ENCODE assay signal across 1 cellular context in the genomic region with DNA sequence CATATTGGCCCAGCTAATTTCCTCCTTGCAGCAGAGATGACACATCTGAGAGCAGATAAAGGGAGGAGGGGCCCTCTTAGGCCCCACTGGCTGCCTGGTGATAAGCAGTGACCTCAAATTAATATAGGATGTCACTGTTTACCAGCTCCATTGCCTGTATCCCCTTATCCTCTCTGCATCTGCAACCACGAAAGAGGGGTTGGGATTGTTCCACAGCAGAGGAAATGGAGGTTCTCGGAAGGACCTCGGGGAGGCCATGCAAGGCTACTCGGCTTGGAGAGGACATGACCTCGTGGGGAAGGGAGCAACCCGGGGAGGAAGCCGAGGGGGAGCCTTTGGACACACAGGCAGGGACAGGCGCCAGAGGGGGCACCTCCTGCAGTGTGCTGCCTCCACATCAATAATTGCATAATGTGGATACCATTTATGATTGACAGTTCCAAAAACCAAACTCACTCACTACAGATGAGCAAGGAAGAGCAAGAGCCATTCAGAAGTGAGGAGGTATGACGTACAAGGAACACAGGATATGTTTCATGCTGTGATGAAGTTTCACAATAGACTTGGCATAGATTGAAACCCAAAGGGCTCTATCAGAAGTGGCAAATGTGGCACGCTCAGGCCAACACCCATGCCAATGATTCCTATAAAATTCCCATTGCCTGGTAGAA.
TF ChIP-seq lines count a peak whose summit lies in the region.

No MANE protein-coding gene starts in this region.

TF ChIP-seq in K562, 482 proteins besides CTCF, POLR2A, EP300 and RAD21 (continued from another document and continues in another):
- TF ChIP-seq, protein P1, sequence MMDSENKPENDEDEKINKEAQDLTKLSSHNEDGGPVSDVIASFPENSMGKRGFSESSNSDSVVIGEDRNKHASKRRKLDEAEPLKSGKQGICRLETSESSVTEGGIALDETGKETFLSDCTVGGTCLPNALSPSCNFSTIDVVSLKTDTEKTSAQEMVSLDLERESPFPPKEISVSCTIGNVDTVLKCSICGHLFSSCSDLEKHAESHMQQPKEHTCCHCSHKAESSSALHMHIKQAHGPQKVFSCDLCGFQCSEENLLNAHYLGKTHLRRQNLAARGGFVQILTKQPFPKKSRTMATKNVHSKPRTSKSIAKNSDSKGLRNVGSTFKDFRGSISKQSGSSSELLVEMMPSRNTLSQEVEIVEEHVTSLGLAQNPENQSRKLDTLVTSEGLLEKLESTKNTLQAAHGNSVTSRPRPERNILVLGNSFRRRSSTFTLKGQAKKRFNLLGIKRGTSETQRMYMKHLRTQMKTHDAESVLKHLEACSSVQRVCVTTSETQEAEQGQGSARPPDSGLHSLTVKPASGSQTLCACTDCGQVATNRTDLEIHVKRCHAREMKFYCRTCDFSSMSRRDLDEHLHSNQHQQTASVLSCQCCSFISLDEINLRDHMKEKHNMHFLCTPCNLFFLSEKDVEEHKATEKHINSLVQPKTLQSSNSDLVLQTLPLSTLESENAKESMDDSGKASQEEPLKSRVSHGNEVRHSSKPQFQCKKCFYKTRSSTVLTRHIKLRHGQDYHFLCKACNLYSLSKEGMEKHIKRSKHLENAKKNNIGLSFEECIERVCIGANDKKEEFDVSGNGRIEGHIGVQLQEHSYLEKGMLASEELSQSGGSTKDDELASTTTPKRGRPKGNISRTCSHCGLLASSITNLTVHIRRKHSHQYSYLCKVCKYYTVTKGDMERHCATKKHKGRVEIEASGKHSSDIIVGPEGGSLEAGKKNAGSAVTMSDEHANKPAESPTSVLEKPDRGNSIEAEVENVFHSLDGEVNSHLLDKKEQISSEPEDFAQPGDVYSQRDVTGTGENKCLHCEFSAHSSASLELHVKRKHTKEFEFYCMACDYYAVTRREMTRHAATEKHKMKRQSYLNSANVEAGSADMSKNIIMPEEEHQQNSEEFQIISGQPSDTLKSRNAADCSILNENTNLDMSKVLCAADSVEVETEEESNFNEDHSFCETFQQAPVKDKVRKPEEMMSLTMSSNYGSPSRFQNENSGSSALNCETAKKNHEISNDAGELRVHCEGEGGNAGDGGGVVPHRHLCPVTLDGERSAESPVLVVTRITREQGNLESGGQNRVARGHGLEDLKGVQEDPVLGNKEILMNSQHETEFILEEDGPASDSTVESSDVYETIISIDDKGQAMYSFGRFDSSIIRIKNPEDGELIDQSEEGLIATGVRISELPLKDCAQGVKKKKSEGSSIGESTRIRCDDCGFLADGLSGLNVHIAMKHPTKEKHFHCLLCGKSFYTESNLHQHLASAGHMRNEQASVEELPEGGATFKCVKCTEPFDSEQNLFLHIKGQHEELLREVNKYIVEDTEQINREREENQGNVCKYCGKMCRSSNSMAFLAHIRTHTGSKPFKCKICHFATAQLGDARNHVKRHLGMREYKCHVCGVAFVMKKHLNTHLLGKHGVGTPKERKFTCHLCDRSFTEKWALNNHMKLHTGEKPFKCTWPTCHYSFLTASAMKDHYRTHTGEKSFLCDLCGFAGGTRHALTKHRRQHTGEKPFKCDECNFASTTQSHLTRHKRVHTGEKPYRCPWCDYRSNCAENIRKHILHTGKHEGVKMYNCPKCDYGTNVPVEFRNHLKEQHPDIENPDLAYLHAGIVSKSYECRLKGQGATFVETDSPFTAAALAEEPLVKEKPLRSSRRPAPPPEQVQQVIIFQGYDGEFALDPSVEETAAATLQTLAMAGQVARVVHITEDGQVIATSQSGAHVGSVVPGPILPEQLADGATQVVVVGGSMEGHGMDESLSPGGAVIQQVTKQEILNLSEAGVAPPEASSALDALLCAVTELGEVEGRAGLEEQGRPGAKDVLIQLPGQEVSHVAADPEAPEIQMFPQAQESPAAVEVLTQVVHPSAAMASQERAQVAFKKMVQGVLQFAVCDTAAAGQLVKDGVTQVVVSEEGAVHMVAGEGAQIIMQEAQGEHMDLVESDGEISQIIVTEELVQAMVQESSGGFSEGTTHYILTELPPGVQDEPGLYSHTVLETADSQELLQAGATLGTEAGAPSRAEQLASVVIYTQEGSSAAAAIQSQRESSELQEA (IDR thresholded peaks at IDR 0.05; ENCODE audit: low read depth): no peak
- TF ChIP-seq FOSL1 (tag; conservative IDR thresholded peaks at IDR 0.05) (peak; percentile 90), NR3C1 (CRISPR knock-in tag; IDR thresholded peaks at IDR 0.05) (no peak), CBX1 (IDR thresholded peaks at IDR 0.05; ENCODE audit: low read depth) (no peak), ADNP (tag; IDR thresholded peaks at IDR 0.05) (no peak), SRSF9 (IDR thresholded peaks at IDR 0.05; ENCODE audit: borderline replicate concordance, low read depth, low read length) (no peak), TBP (optimal IDR thresholded peaks at IDR 0.05; ENCODE audit: low read depth, low read length) (peak; percentile 21), RAD51 (IDR thresholded peaks at IDR 0.05; ENCODE audit: borderline replicate concordance, low read depth) (no peak), TAF9B (IDR thresholded peaks at IDR 0.05; ENCODE audit: partially characterized antibody) (no peak), SOX6 (IDR thresholded peaks at IDR 0.05) (peak; percentile 91), TFAM (CRISPR knock-in tag; conservative IDR thresholded peaks at IDR 0.05) (no peak), RBM14 (IDR thresholded peaks at IDR 0.05; ENCODE audit: borderline replicate concordance, insufficient read depth, low read depth, low read length) (no peak), RNF2 (IDR thresholded peaks at IDR 0.05) (peak; percentile 86; the same call in 1 of the 2 replicates), NFE2L1 (tag; IDR thresholded peaks at IDR 0.05; ENCODE audit: borderline replicate concordance, low read depth) (no peak), STAT5A (IDR thresholded peaks at IDR 0.05; ENCODE audit: borderline replicate concordance, low read length) (peak; percentile 72), KLF1 (tag; IDR thresholded peaks at IDR 0.05) (no peak), HCFC1 (IDR thresholded peaks at IDR 0.05; ENCODE audit: low read depth, low read length) (no peak), HMG20B (CRISPR knock-in tag; IDR thresholded peaks at IDR 0.05) (no peak)
- TF ChIP-seq, protein P2, sequence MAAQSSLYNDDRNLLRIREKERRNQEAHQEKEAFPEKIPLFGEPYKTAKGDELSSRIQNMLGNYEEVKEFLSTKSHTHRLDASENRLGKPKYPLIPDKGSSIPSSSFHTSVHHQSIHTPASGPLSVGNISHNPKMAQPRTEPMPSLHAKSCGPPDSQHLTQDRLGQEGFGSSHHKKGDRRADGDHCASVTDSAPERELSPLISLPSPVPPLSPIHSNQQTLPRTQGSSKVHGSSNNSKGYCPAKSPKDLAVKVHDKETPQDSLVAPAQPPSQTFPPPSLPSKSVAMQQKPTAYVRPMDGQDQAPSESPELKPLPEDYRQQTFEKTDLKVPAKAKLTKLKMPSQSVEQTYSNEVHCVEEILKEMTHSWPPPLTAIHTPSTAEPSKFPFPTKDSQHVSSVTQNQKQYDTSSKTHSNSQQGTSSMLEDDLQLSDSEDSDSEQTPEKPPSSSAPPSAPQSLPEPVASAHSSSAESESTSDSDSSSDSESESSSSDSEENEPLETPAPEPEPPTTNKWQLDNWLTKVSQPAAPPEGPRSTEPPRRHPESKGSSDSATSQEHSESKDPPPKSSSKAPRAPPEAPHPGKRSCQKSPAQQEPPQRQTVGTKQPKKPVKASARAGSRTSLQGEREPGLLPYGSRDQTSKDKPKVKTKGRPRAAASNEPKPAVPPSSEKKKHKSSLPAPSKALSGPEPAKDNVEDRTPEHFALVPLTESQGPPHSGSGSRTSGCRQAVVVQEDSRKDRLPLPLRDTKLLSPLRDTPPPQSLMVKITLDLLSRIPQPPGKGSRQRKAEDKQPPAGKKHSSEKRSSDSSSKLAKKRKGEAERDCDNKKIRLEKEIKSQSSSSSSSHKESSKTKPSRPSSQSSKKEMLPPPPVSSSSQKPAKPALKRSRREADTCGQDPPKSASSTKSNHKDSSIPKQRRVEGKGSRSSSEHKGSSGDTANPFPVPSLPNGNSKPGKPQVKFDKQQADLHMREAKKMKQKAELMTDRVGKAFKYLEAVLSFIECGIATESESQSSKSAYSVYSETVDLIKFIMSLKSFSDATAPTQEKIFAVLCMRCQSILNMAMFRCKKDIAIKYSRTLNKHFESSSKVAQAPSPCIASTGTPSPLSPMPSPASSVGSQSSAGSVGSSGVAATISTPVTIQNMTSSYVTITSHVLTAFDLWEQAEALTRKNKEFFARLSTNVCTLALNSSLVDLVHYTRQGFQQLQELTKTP (IDR thresholded peaks at IDR 0.05; ENCODE audit: low read depth in 1 of 2, partially characterized antibody in 2 of 2): no peak
- TF ChIP-seq, protein P3, sequence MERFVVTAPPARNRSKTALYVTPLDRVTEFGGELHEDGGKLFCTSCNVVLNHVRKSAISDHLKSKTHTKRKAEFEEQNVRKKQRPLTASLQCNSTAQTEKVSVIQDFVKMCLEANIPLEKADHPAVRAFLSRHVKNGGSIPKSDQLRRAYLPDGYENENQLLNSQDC (CRISPR knock-in tag; IDR thresholded peaks at IDR 0.05): no peak
- TF ChIP-seq, protein P4, sequence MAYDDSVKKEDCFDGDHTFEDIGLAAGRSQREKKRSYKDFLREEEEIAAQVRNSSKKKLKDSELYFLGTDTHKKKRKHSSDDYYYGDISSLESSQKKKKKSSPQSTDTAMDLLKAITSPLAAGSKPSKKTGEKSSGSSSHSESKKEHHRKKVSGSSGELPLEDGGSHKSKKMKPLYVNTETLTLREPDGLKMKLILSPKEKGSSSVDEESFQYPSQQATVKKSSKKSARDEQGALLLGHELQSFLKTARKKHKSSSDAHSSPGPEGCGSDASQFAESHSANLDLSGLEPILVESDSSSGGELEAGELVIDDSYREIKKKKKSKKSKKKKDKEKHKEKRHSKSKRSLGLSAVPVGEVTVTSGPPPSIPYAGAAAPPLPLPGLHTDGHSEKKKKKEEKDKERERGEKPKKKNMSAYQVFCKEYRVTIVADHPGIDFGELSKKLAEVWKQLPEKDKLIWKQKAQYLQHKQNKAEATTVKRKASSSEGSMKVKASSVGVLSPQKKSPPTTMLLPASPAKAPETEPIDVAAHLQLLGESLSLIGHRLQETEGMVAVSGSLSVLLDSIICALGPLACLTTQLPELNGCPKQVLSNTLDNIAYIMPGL (CRISPR knock-in tag; IDR thresholded peaks at IDR 0.05): no peak
- TF ChIP-seq, protein P5, sequence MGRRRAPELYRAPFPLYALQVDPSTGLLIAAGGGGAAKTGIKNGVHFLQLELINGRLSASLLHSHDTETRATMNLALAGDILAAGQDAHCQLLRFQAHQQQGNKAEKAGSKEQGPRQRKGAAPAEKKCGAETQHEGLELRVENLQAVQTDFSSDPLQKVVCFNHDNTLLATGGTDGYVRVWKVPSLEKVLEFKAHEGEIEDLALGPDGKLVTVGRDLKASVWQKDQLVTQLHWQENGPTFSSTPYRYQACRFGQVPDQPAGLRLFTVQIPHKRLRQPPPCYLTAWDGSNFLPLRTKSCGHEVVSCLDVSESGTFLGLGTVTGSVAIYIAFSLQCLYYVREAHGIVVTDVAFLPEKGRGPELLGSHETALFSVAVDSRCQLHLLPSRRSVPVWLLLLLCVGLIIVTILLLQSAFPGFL (CRISPR knock-in tag; IDR thresholded peaks at IDR 0.05): no peak
- TF ChIP-seq, protein P6, sequence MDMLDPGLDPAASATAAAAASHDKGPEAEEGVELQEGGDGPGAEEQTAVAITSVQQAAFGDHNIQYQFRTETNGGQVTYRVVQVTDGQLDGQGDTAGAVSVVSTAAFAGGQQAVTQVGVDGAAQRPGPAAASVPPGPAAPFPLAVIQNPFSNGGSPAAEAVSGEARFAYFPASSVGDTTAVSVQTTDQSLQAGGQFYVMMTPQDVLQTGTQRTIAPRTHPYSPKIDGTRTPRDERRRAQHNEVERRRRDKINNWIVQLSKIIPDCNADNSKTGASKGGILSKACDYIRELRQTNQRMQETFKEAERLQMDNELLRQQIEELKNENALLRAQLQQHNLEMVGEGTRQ (CRISPR knock-in tag; IDR thresholded peaks at IDR 0.05): no peak
- TF ChIP-seq, protein P7, sequence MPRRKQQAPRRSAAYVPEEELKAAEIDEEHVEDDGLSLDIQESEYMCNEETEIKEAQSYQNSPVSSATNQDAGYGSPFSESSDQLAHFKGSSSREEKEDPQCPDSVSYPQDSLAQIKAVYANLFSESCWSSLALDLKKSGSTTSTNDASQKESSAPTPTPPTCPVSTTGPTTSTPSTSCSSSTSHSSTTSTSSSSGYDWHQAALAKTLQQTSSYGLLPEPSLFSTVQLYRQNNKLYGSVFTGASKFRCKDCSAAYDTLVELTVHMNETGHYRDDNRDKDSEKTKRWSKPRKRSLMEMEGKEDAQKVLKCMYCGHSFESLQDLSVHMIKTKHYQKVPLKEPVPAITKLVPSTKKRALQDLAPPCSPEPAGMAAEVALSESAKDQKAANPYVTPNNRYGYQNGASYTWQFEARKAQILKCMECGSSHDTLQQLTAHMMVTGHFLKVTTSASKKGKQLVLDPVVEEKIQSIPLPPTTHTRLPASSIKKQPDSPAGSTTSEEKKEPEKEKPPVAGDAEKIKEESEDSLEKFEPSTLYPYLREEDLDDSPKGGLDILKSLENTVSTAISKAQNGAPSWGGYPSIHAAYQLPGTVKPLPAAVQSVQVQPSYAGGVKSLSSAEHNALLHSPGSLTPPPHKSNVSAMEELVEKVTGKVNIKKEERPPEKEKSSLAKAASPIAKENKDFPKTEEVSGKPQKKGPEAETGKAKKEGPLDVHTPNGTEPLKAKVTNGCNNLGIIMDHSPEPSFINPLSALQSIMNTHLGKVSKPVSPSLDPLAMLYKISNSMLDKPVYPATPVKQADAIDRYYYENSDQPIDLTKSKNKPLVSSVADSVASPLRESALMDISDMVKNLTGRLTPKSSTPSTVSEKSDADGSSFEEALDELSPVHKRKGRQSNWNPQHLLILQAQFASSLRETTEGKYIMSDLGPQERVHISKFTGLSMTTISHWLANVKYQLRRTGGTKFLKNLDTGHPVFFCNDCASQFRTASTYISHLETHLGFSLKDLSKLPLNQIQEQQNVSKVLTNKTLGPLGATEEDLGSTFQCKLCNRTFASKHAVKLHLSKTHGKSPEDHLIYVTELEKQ (CRISPR knock-in tag; IDR thresholded peaks at IDR 0.05): no peak
- TF ChIP-seq, protein P8, sequence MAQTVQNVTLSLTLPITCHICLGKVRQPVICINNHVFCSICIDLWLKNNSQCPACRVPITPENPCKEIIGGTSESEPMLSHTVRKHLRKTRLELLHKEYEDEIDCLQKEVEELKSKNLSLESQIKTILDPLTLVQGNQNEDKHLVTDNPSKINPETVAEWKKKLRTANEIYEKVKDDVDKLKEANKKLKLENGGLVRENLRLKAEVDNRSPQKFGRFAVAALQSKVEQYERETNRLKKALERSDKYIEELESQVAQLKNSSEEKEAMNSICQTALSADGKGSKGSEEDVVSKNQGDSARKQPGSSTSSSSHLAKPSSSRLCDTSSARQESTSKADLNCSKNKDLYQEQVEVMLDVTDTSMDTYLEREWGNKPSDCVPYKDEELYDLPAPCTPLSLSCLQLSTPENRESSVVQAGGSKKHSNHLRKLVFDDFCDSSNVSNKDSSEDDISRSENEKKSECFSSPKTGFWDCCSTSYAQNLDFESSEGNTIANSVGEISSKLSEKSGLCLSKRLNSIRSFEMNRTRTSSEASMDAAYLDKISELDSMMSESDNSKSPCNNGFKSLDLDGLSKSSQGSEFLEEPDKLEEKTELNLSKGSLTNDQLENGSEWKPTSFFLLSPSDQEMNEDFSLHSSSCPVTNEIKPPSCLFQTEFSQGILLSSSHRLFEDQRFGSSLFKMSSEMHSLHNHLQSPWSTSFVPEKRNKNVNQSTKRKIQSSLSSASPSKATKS (CRISPR knock-in tag; IDR thresholded peaks at IDR 0.05): no peak
